In the genomic region with DNA sequence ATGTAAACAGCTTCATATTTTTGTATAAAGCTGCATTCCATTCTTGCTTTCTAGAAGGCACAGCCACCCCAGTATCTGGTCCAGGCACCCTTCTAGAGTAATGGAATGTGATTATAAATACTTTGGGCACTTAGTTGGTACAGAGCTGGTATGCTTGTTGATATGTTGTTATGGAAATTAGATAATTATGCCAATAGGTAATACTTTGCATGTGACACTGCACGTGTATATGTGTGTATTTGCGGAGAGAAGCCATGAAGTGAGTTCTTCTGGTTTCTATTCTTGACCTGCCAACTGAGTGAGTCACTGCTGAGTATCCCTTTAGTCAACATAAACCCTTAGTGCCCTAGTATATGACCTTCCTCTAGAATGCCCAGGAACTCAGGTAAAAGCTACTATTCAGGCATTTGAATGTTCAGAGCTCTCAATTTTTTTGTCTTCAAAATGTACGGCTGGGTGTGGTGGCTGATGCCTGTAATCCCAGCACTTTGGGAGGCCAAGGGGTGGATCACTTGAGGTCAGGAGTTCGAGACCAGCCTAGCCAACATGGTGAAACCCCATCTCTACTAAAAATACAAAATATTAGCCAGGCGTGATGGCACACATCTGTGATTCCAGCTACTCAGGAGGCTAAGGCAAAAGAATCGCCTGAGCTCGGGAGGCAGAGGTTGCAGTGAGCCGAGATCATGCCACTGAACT, we compare ENCODE assay signal across 13 cellular contexts. TPM values are rescaled to one million over a fixed set of nuclear protein-coding genes. Genes with fewer than 3 reads are reported as not detected.
DNase-seq lines count a peak whose midpoint lies in the region; ATAC-seq, FAIRE-seq and TF ChIP-seq lines count a peak whose summit lies in the region.
"Had no signal": no experiment of that assay in that cellular context is flagged by ENCODE, and none has a peak within 500 bp of the region (broad histone marks: within the 10 kb centered on the region; RNA-seq: fewer than 3 reads in every experiment).

No MANE protein-coding gene starts in this region.

- H3K4me3 ChIP-seq in AG10803 (ENCODE audit: low read length) (no peak overlapping the region), endothelial cell of umbilical vein (replicated peaks in 1 of 3; ENCODE audit: insufficient read depth in 1 of 3, low read depth in 1 of 3, low read length in 3 of 3) (no peak overlapping the region), lung (no peak overlapping the region), aorta (ENCODE audit: low read length in 2 of 2) (no peak overlapping the region)

- H3K9me1 ChIP-seq in endothelial cell of umbilical vein (replicated peaks; ENCODE audit: control insufficient read depth, extremely low read depth, insufficient read depth, low read length) = no peaks in the 10 kb centered on the region

- H3K4me2 ChIP-seq in endothelial cell of umbilical vein (ENCODE audit: insufficient read depth, low read length) = no peak overlapping the region

- POLR2A ChIA-PET in endothelial cell of umbilical vein (lab: Charles Lee) = no interaction called here

- H3K27me3 ChIP-seq in endothelial cell of umbilical vein (ENCODE audit: control insufficient read depth in 2 of 2, insufficient read depth in 2 of 2, low read length in 2 of 2) (peaks cover 0 to 2% of the 10 kb centered on the region in 2 experiments), lung (ENCODE audit: control insufficient read depth, insufficient read depth) (no peaks in the 10 kb centered on the region), aorta (ENCODE audit: control insufficient read depth in 1 of 2, insufficient read depth in 2 of 2, low read length in 1 of 2) (no peaks in the 10 kb centered on the region)

- no peak for TF ChIP-seq POLR2A in endothelial cell of umbilical vein (IDR thresholded peaks at IDR 0.05; ENCODE audit: low read depth, low read length)

- H2AFZ ChIP-seq in endothelial cell of umbilical vein (ENCODE audit: low read depth, low read length) = no peak overlapping the region

- BruUV-seq in endothelial cell of umbilical vein (replicated peaks; lab: Mats Ljungman, UMichigan) = no TSS peak

- no peaks in the 10 kb centered on the region for H4K20me1 ChIP-seq in endothelial cell of umbilical vein (replicated peaks; ENCODE audit: control insufficient read depth, extremely low read depth, insufficient read depth, low read length)

- H3K9me3 ChIP-seq in endothelial cell of umbilical vein (replicated peaks; ENCODE audit: control insufficient read depth, insufficient read depth, low read length) = no peaks in the 10 kb centered on the region
- no peaks in the 10 kb centered on the region for H3K9me3 ChIP-seq in lung (ENCODE audit: control insufficient read depth in 2 of 2, insufficient read depth in 1 of 2, low read length in 1 of 2)
- H3K9me3 ChIP-seq in aorta (ENCODE audit: control insufficient read depth, low read length) = no peaks in the 10 kb centered on the region

- H3K79me2 ChIP-seq in endothelial cell of umbilical vein (ENCODE audit: control insufficient read depth, insufficient read depth, low read length) = no peaks in the 10 kb centered on the region

- no peak overlapping the region for H3K9ac ChIP-seq in endothelial cell of umbilical vein (replicated peaks; ENCODE audit: extremely low read depth, insufficient read depth, low read length)

- dilution Hi-C loops in endothelial cell of umbilical vein (cut with MboI; ENCODE audit: extremely low pct_ligation_motif_present, low sequenced_read_pairs) = no loop called here

- no peaks in the 10 kb centered on the region for H3K36me3 ChIP-seq in endothelial cell of umbilical vein (ENCODE audit: control insufficient read depth in 2 of 2, extremely low read depth in 1 of 2, insufficient read depth in 2 of 2, low read length in 2 of 2)
- H3K36me3 ChIP-seq in lung (ENCODE audit: control insufficient read depth in 2 of 2, insufficient read depth in 2 of 2, low read length in 2 of 2) = no peaks in the 10 kb centered on the region
- no peaks in the 10 kb centered on the region for H3K36me3 ChIP-seq in aorta (ENCODE audit: control insufficient read depth in 1 of 2, insufficient read depth in 2 of 2, low read length in 1 of 2)

- intact Hi-C loops in endothelial cell of umbilical vein (cut with micrococcal nuclease) (no loop called here), aorta (cut with DNase I) (no loop called here)

- H3K4me1 ChIP-seq in endothelial cell of umbilical vein (ENCODE audit: control insufficient read depth, extremely low read depth, insufficient read depth, low read length) (peaks cover 6% of the 10 kb centered on the region), lung (ENCODE audit: control insufficient read depth in 2 of 2, insufficient read depth in 2 of 2, low read length in 2 of 2) (peaks cover 0 to 8% of the 10 kb centered on the region in 2 donors), aorta (ENCODE audit: control insufficient read depth in 1 of 2, insufficient read depth in 2 of 2, low read length in 2 of 2) (peaks cover 0 to 2% of the 10 kb centered on the region in 2 donors)

- CTCF ChIA-PET in endothelial cell of umbilical vein (lab: Charles Lee) = interaction anchor here (1.1 to 3.6 kb wide), 5 partner anchors 14 to 70 kb away, joined by 3 to 20 read pairs (median 4); partner anchors contain the start of gene CKAP4

- FAIRE-seq in endothelial cell of umbilical vein (lab: Jason Lieb, UNC) = no peak
- FAIRE-seq: GM12891 had no signal

- ATAC-seq in lung (ENCODE audit: insufficient read depth, low FRiP score) (peak; percentile 48), left lobe of liver (no peak), aorta (ENCODE audit: low FRiP score) (no peak)
- ATAC-seq: naive thymus-derived CD8-positive, alpha-beta T cell had no signal

- TF ChIP-seq CTCF in AG10803 (conservative IDR thresholded peaks at IDR 0.05; ENCODE audit: low read length) = no peak
- no peak for TF ChIP-seq CTCF in endothelial cell of umbilical vein (IDR thresholded peaks at IDR 0.05; ENCODE audit: extremely low read depth in 1 of 2, insufficient read depth in 1 of 2, low read depth in 1 of 2, low read length in 2 of 2)
- TF ChIP-seq CTCF in lung (IDR thresholded peaks at IDR 0.05; ENCODE audit: control extremely low read depth, extremely low read depth) = no peak

- DNase-seq in AG10803 (ENCODE audit: low read depth) = peak; percentile 89
- peak; percentile 47 for DNase-seq in NCI-H1048 (lab: John Stamatoyannopoulos, UW)
- DNase-seq in endothelial cell of umbilical vein (ENCODE audit: low read depth, low spot score) = no peak
- no peak for DNase-seq in lung (ENCODE audit: low spot score)
- DNase-seq in KG1 (lab: John Stamatoyannopoulos, UW) = no peak
- DNase-seq in stimulated activated naive CD4-positive, alpha-beta T cell (lab: John Stamatoyannopoulos, UW) = no peak
- DNase-seq in left lobe of liver (ENCODE audit: low spot score) = no peak
- DNase-seq in aorta = no peak
- DNase-seq: CD4-positive, alpha-beta T cell; hippocampal formation; naive thymus-derived CD8-positive, alpha-beta T cell; NCI-H510A had no signal

- no peak overlapping the region for H3K27ac ChIP-seq in endothelial cell of umbilical vein (ENCODE audit: insufficient read depth, low read depth, low read length)
- H3K27ac ChIP-seq in lung (ENCODE audit: low read depth in 1 of 2, low read length in 1 of 2) = peak overlapping the region; percentile 59 to 86
- no peak overlapping the region for H3K27ac ChIP-seq in aorta (ENCODE audit: low read depth in 1 of 2, low read length in 2 of 2)

- 84 to 94% methylated on average over 8 of the region's 8 CpGs for WGBS in lung, 2 donors
- 73 to 75% methylated on average over 8 of the region's 8 CpGs for WGBS in aorta, 2 donors

TF ChIP-seq in endothelial cell of umbilical vein, 7 proteins besides CTCF, POLR2A, EP300 and RAD21:
- no peak for TF ChIP-seq GATA2 (IDR thresholded peaks at IDR 0.05; ENCODE audit: insufficient read depth, insufficient read length, low read depth, low read length)
- TF ChIP-seq JUN (IDR thresholded peaks at IDR 0.05; ENCODE audit: borderline replicate concordance, insufficient read depth, insufficient read length, low read depth) = peak; percentile 21
- TF ChIP-seq POLR2AphosphoS5 (IDR thresholded peaks at IDR 0.05; ENCODE audit: insufficient read depth, low read depth, low read length) = no peak
- TF ChIP-seq FOS (IDR thresholded peaks at IDR 0.05; ENCODE audit: borderline replicate concordance, insufficient read depth, low read length) = peak; percentile 33

RNA-seq across cellular contexts. Expression of gene TCP11L2, which starts 6.2 kb away (rescaled TPM):
- 15.3 and 18.7 TPM in 2 replicates for total RNA-seq in endothelial cell of umbilical vein
- polyA plus RNA-seq in endothelial cell of umbilical vein = 5.3 and 6.0 TPM in 2 replicates
- polyA plus RNA-seq in endothelial cell of umbilical vein (2011; cell fraction: cytosol; rRNA removed) = 6.0 and 6.8 TPM in 2 replicates
- polyA plus RNA-seq in endothelial cell of umbilical vein (2011; cell fraction: nucleus; rRNA removed) = 18.7 and 19.0 TPM in 2 replicates
- 4.4 and 4.9 TPM in 2 replicates for polyA plus RNA-seq in endothelial cell of umbilical vein (2012)
- polyA minus RNA-seq in endothelial cell of umbilical vein = 34.8 and 38.1 TPM in 2 replicates
- 7.3 TPM for polyA minus RNA-seq in endothelial cell of umbilical vein (2011; cell fraction: cytosol; rRNA and poly(A)+ RNA removed)
- polyA minus RNA-seq in endothelial cell of umbilical vein (2011; cell fraction: nucleus; rRNA and poly(A)+ RNA removed) = 50.3 and 59.5 TPM in 2 replicates
- 10 to 100 TPM; 42.5 to 78.5 TPM for total RNA-seq in lung
- polyA plus RNA-seq in lung = 1 to 10 TPM; 4.9 to 7.1 TPM
- 8.9 TPM for total RNA-seq in left lobe of liver
- 10 to 100 TPM; 24.8 to 50.9 TPM for total RNA-seq in aorta
- 1 to 10 TPM; 5.5 to 9.2 TPM for polyA plus RNA-seq in aorta

RNA-seq across cellular contexts. Expression of gene CKAP4, which starts 48.5 kb away (rescaled TPM):
- total RNA-seq in endothelial cell of umbilical vein (223 and 249 TPM in 2 replicates), lung (10 to 100 TPM; 48.3 to 82.6 TPM), left lobe of liver (22.6 TPM), aorta (10 to 100 TPM; 61.1 to 69.6 TPM)
- polyA plus RNA-seq in endothelial cell of umbilical vein (113 and 117 TPM in 2 replicates), lung (10 to 100 TPM; 15.3 to 82.1 TPM), aorta (10 to 100 TPM; 17.2 to 25.4 TPM)
- polyA plus RNA-seq in endothelial cell of umbilical vein (2011; cell fraction: cytosol; rRNA removed) = 152 and 153 TPM in 2 replicates
- polyA plus RNA-seq in endothelial cell of umbilical vein (2011; cell fraction: nucleus; rRNA removed) = 85.0 and 102 TPM in 2 replicates
- 259 and 324 TPM in 2 replicates for polyA plus RNA-seq in endothelial cell of umbilical vein (2012)
- 84.1 and 89.5 TPM in 2 replicates for polyA minus RNA-seq in endothelial cell of umbilical vein
- 13.7 TPM for polyA minus RNA-seq in endothelial cell of umbilical vein (2011; cell fraction: cytosol; rRNA and poly(A)+ RNA removed)
- polyA minus RNA-seq in endothelial cell of umbilical vein (2011; cell fraction: nucleus; rRNA and poly(A)+ RNA removed) = 32.4 and 34.6 TPM in 2 replicates

Comparison
In these comparisons a context has a peak if more than half of its experiments do, and no peak if none do; other contexts are left out.
1. DNase-seq: peak in AG10803 (single experiment) and NCI-H1048 (single experiment); none in endothelial cell of umbilical vein (single experiment), lung (single experiment), KG1 (single experiment), stimulated activated naive CD4-positive, alpha-beta T cell (0 of 6), left lobe of liver (single experiment) and aorta (0 of 2).
2. H3K27ac ChIP-seq: peak in lung (2 of 2); none in endothelial cell of umbilical vein (single experiment) and aorta (0 of 2).